Comparison of ENCODE assay signal across 11 cellular contexts in the genomic region with DNA sequence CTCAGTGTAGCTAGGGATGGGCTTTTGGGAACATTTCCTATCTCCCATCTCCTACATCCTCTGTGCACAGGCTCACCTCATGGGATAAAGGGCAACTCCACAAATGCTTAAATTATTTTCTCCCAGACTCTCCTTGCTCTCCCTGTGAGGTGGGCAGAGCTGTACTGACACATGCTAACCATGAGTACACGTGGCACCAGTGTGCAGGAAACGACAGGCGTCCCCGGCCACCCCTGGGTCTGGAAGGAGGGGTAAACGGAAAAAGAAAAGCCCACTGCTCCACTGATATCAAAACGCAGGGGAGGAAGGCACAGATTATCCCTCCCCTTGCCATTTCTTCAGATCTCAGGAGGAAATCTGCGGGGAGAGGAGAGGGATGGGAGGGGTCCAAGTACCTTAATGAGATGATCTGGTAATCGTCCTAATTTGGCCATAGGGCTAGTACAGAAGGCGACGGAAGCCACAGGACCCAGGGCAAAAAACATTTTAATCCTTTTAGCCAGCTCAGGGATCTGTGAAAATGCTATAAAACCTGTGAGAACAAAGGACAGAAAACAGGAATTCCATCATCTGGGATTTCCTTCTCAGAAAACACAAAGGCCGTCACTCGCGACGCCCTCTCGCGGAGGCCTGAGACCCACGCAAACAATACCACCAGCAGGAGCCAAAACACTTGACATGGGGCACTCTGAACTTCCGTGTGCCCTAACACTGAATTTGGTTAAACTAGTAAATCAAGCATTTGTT. TPM values are rescaled to one million over a fixed set of nuclear protein-coding genes. Genes with fewer than 3 reads are reported as not detected.
A peak's percentile ranks its signal among the peaks of the same experiment; 100 is the strongest.
DNase-seq lines count a peak whose midpoint lies in the region; ATAC-seq and TF ChIP-seq lines count a peak whose summit lies in the region.
"Had no signal": no experiment of that assay in that cellular context is flagged by ENCODE, and none has a peak within 500 bp of the region (broad histone marks: within the 10 kb centered on the region; RNA-seq: fewer than 3 reads in every experiment).

No MANE protein-coding gene starts in this region.

- H3K9me3 ChIP-seq in CD8-positive, alpha-beta memory T cell (ENCODE audit: low read length), result no peaks in the 10 kb centered on the region

- peaks cover 6 to 63% (median 22%) of the 10 kb centered on the region in 3 donors for H3K36me3 Mint-ChIP-seq in CD8-positive, alpha-beta memory T cell
- H3K36me3 Mint-ChIP-seq in activated T-helper 17 cell treated with anti-CD3 and anti-CD28 coated beads, Interleukin-2, amount 50 U/mL, for 72 hours (ENCODE audit: low read depth), result peaks cover 83% of the 10 kb centered on the region
- peaks cover 4% of the 10 kb centered on the region for H3K36me3 Mint-ChIP-seq in glutamatergic neuron (ENCODE audit: unreplicated experiment)
- peaks cover 0 to 10% of the 10 kb centered on the region in 2 donors for H3K36me3 Mint-ChIP-seq in activated T-cell treated with anti-CD3 and anti-CD28 coated beads, Interleukin-2, amount 50 U/mL, for 72 hours (ENCODE audit: insufficient read depth in 2 of 2)

- peak in 1 of 5 donors; percentile 15 for DNase-seq in CD8-positive, alpha-beta memory T cell
- DNase-seq in glutamatergic neuron, result no peak
- peak; percentile 80 for DNase-seq in pons (ENCODE audit: low spot score)
- DNase-seq in H4 (ENCODE audit: low spot score), result no peak
- no peak for DNase-seq in coronary artery (ENCODE audit: low spot score)
- no peak for DNase-seq in AG08395 (ENCODE audit: low spot score)
- no peak for DNase-seq in activated T-cell treated with anti-CD3 and anti-CD28 coated beads, Interleukin-2, amount 50 U/mL, for 72 hours
- DNase-seq: activated CD4-positive, CD25-positive, alpha-beta regulatory T cell; NK-92 treated with Interleukin-12 subunit alpha and Interleukin-12 subunit beta, amount 100 ng/mL, for 24 hours had no signal

- TF ChIP-seq CTCF in glutamatergic neuron (IDR thresholded peaks at IDR 0.05; ENCODE audit: partially characterized antibody, unreplicated experiment) (no peak), coronary artery (IDR thresholded peaks at IDR 0.05) (no peak)

- H3K9me3 Mint-ChIP-seq in CD8-positive, alpha-beta memory T cell, result no peaks in the 10 kb centered on the region
- no peaks in the 10 kb centered on the region for H3K9me3 Mint-ChIP-seq in activated T-helper 17 cell treated with anti-CD3 and anti-CD28 coated beads, Interleukin-2, amount 50 U/mL, for 72 hours
- no peaks in the 10 kb centered on the region for H3K9me3 Mint-ChIP-seq in glutamatergic neuron (ENCODE audit: unreplicated experiment)
- H3K9me3 Mint-ChIP-seq in activated T-cell treated with anti-CD3 and anti-CD28 coated beads, Interleukin-2, amount 50 U/mL, for 72 hours, result no peaks in the 10 kb centered on the region

- no peaks in the 10 kb centered on the region for H3K36me3 ChIP-seq in CD8-positive, alpha-beta memory T cell (ENCODE audit: insufficient read depth, low read length)

- H3K4me1 Mint-ChIP-seq in CD8-positive, alpha-beta memory T cell, result peaks cover 0 to 10% (median 1%) of the 10 kb centered on the region in 3 donors
- peaks cover 10% of the 10 kb centered on the region for H3K4me1 Mint-ChIP-seq in activated T-helper 17 cell treated with anti-CD3 and anti-CD28 coated beads, Interleukin-2, amount 50 U/mL, for 72 hours
- peaks cover 4% of the 10 kb centered on the region for H3K4me1 Mint-ChIP-seq in glutamatergic neuron (ENCODE audit: low read depth, unreplicated experiment)
- peaks cover 8% of the 10 kb centered on the region for H3K4me1 Mint-ChIP-seq in activated T-cell treated with anti-CD3 and anti-CD28 coated beads, Interleukin-2, amount 50 U/mL, for 72 hours (ENCODE audit: low read depth)

- H3K27ac ChIP-seq in CD8-positive, alpha-beta memory T cell (ENCODE audit: low read depth, low read length), result no peak overlapping the region
- H3K27ac ChIP-seq in coronary artery, result peak overlapping the region in 1 of 2 donors; percentile 17

- no peaks in the 10 kb centered on the region for H3K27me3 ChIP-seq in CD8-positive, alpha-beta memory T cell (ENCODE audit: insufficient read depth, low read length, poor library complexity, severe bottlenecking)

- POLR2A ChIA-PET in CD8-positive, alpha-beta memory T cell (lab: Charles Lee), result no interaction called here

- peak overlapping the region in 3 of 8 donors; percentile 5 to 77 (median 12) for H3K27ac Mint-ChIP-seq in CD8-positive, alpha-beta memory T cell
- peak overlapping the region; percentile 44 for H3K27ac Mint-ChIP-seq in activated T-helper 17 cell treated with anti-CD3 and anti-CD28 coated beads, Interleukin-2, amount 50 U/mL, for 72 hours
- peak overlapping the region; percentile 67 for H3K27ac Mint-ChIP-seq in glutamatergic neuron (ENCODE audit: unreplicated experiment)
- H3K27ac Mint-ChIP-seq in activated T-cell treated with anti-CD3 and anti-CD28 coated beads, Interleukin-2, amount 50 U/mL, for 72 hours, result no peak overlapping the region

- CTCF ChIA-PET in CD8-positive, alpha-beta memory T cell (lab: Charles Lee), result interaction anchor here (0.9 to 1.6 kb wide), 3 partner anchors 9 to 23 kb away, joined by 3 to 4 read pairs (median 4); no protein-coding TSS in a partner anchor

- no peak overlapping the region for H3K4me3 ChIP-seq in CD8-positive, alpha-beta memory T cell (ENCODE audit: low read length)
- H3K4me3 ChIP-seq in coronary artery, result no peak overlapping the region

- no peaks in the 10 kb centered on the region for H3K4me1 ChIP-seq in CD8-positive, alpha-beta memory T cell (ENCODE audit: insufficient read depth, low read length)

- H3K4me3 Mint-ChIP-seq in CD8-positive, alpha-beta memory T cell, result peak overlapping the region in 6 of 7 donors; percentile 25 to 78 (median 70)
- peak overlapping the region; percentile 20 for H3K4me3 Mint-ChIP-seq in activated T-helper 17 cell treated with anti-CD3 and anti-CD28 coated beads, Interleukin-2, amount 50 U/mL, for 72 hours
- no peak overlapping the region for H3K4me3 Mint-ChIP-seq in glutamatergic neuron (ENCODE audit: unreplicated experiment)
- H3K4me3 Mint-ChIP-seq in activated T-cell treated with anti-CD3 and anti-CD28 coated beads, Interleukin-2, amount 50 U/mL, for 72 hours, result peak overlapping the region in 1 of 2 donors; percentile 47

- ATAC-seq in activated T-helper 17 cell treated with anti-CD3 and anti-CD28 coated beads, Interleukin-2, amount 50 U/mL, for 72 hours (replicated peaks), result no peak
- ATAC-seq in activated T-cell treated with anti-CD3 and anti-CD28 coated beads, Interleukin-2, amount 50 U/mL, for 72 hours (replicated peaks in 1 of 2), result no peak

- peaks cover 0 to 2% of the 10 kb centered on the region in 2 donors for H3K27me3 Mint-ChIP-seq in CD8-positive, alpha-beta memory T cell
- H3K27me3 Mint-ChIP-seq in activated T-helper 17 cell treated with anti-CD3 and anti-CD28 coated beads, Interleukin-2, amount 50 U/mL, for 72 hours, result no peaks in the 10 kb centered on the region
- no peaks in the 10 kb centered on the region for H3K27me3 Mint-ChIP-seq in glutamatergic neuron (ENCODE audit: unreplicated experiment)
- H3K27me3 Mint-ChIP-seq in activated T-cell treated with anti-CD3 and anti-CD28 coated beads, Interleukin-2, amount 50 U/mL, for 72 hours (ENCODE audit: low read depth), result no peaks in the 10 kb centered on the region

RNA-seq across cellular contexts. Expression of gene CH25H, which starts 17.8 kb away (rescaled TPM):
- total RNA-seq in CD8-positive, alpha-beta memory T cell, result not detected
- polyA plus RNA-seq in CD8-positive, alpha-beta memory T cell, result 0.24 TPM
- not detected for total RNA-seq in activated T-helper 17 cell treated with anti-CD3 and anti-CD28 coated beads, Interleukin-2, amount 50 U/mL, for 72 hours
- total RNA-seq in glutamatergic neuron (ENCODE audit: unreplicated experiment), result 0.25 TPM
- 0.12 TPM in 1 of 2 replicates, not detected in the other for total RNA-seq in H4 (2014; rRNA removed; shearing (Covaris generic))
- under 1 TPM in 1 of 2 donors, not detected in 1; 0.56 TPM for total RNA-seq in activated T-cell treated with anti-CD3 and anti-CD28 coated beads, Interleukin-2, amount 50 U/mL, for 72 hours
- total RNA-seq: chondrocyte had no signal

RNA-seq across cellular contexts. Expression of gene LIPA, which starts 26.7 kb away (rescaled TPM):
- total RNA-seq in CD8-positive, alpha-beta memory T cell, result 10 to 100 TPM; 22.9 to 23.9 TPM
- polyA plus RNA-seq in CD8-positive, alpha-beta memory T cell, result 98.0 TPM
- 10 to 100 TPM; 26.4 to 68.5 TPM for total RNA-seq in activated T-helper 17 cell treated with anti-CD3 and anti-CD28 coated beads, Interleukin-2, amount 50 U/mL, for 72 hours
- 22.0 TPM for total RNA-seq in glutamatergic neuron (ENCODE audit: unreplicated experiment)
- total RNA-seq in H4 (2014; rRNA removed; shearing (Covaris generic)), result 69.7 and 101 TPM in 2 replicates
- 10 to 100 TPM; 19.5 to 21.3 TPM for total RNA-seq in activated T-cell treated with anti-CD3 and anti-CD28 coated beads, Interleukin-2, amount 50 U/mL, for 72 hours
